In the genomic region with DNA sequence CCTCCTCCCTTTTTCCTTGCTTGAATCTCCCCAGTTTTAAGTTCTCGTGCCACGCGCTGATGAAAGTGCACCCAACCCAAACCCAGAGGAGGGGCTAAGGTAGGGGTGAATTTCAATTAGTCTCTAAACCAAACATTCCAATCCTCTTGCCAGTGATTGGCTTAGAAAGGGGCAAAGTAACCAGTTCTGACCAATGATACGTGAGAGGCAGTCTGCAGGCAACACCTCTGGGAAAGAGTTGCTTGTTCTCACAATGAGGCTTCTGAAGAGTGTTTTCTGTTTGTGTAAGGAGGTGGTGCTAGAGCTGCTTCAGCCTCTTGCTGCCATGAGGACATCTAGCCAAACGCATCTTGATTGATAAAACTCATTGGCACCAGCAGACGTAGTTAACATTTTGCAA, we compare ENCODE assay signal across 2 cellular contexts.
TF ChIP-seq lines count a peak whose summit lies in the region.

No MANE protein-coding gene starts in this region.

TF ChIP-seq in HCT116, 20 proteins besides CTCF, POLR2A, EP300 and RAD21:
- TF ChIP-seq, protein P1, sequence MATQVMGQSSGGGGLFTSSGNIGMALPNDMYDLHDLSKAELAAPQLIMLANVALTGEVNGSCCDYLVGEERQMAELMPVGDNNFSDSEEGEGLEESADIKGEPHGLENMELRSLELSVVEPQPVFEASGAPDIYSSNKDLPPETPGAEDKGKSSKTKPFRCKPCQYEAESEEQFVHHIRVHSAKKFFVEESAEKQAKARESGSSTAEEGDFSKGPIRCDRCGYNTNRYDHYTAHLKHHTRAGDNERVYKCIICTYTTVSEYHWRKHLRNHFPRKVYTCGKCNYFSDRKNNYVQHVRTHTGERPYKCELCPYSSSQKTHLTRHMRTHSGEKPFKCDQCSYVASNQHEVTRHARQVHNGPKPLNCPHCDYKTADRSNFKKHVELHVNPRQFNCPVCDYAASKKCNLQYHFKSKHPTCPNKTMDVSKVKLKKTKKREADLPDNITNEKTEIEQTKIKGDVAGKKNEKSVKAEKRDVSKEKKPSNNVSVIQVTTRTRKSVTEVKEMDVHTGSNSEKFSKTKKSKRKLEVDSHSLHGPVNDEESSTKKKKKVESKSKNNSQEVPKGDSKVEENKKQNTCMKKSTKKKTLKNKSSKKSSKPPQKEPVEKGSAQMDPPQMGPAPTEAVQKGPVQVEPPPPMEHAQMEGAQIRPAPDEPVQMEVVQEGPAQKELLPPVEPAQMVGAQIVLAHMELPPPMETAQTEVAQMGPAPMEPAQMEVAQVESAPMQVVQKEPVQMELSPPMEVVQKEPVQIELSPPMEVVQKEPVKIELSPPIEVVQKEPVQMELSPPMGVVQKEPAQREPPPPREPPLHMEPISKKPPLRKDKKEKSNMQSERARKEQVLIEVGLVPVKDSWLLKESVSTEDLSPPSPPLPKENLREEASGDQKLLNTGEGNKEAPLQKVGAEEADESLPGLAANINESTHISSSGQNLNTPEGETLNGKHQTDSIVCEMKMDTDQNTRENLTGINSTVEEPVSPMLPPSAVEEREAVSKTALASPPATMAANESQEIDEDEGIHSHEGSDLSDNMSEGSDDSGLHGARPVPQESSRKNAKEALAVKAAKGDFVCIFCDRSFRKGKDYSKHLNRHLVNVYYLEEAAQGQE (IDR thresholded peaks at IDR 0.05; ENCODE audit: low read depth): no peak
- TF ChIP-seq FOSL1 (IDR thresholded peaks at IDR 0.05; ENCODE audit: low read depth) (no peak), ELF1 (IDR thresholded peaks at IDR 0.05; ENCODE audit: borderline replicate concordance, low read depth) (no peak), CBX3 (IDR thresholded peaks at IDR 0.05; ENCODE audit: low read depth) (no peak), EZH2phosphoT487 (IDR thresholded peaks at IDR 0.05; ENCODE audit: borderline replicate concordance) (no peak), EGR1 (IDR thresholded peaks at IDR 0.05; ENCODE audit: low read depth) (no peak), ZFX (IDR thresholded peaks at IDR 0.05) (no peak), SRF (IDR thresholded peaks at IDR 0.05; ENCODE audit: low read depth) (no peak), EZH2 (IDR thresholded peaks at IDR 0.05) (no peak), SIN3A (IDR thresholded peaks at IDR 0.05; ENCODE audit: low read depth) (no peak)
- TF ChIP-seq, protein P2, sequence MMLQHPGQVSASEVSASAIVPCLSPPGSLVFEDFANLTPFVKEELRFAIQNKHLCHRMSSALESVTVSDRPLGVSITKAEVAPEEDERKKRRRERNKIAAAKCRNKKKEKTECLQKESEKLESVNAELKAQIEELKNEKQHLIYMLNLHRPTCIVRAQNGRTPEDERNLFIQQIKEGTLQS (IDR thresholded peaks at IDR 0.05): no peak
- TF ChIP-seq, protein P3, sequence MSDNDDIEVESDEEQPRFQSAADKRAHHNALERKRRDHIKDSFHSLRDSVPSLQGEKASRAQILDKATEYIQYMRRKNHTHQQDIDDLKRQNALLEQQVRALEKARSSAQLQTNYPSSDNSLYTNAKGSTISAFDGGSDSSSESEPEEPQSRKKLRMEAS (IDR thresholded peaks at IDR 0.05): no peak
- TF ChIP-seq, protein P4, sequence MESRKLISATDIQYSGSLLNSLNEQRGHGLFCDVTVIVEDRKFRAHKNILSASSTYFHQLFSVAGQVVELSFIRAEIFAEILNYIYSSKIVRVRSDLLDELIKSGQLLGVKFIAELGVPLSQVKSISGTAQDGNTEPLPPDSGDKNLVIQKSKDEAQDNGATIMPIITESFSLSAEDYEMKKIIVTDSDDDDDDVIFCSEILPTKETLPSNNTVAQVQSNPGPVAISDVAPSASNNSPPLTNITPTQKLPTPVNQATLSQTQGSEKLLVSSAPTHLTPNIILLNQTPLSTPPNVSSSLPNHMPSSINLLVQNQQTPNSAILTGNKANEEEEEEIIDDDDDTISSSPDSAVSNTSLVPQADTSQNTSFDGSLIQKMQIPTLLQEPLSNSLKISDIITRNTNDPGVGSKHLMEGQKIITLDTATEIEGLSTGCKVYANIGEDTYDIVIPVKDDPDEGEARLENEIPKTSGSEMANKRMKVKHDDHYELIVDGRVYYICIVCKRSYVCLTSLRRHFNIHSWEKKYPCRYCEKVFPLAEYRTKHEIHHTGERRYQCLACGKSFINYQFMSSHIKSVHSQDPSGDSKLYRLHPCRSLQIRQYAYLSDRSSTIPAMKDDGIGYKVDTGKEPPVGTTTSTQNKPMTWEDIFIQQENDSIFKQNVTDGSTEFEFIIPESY (IDR thresholded peaks at IDR 0.05; ENCODE audit: extremely low read depth, insufficient replicate concordance, low read length): no peak
TF ChIP-seq in HCT116: peak in this region for 0.

TF ChIP-seq in K562, 482 proteins besides CTCF, POLR2A, EP300 and RAD21:
- TF ChIP-seq TEAD4 (IDR thresholded peaks at IDR 0.05; ENCODE audit: low read length) (no peak), TEAD4 (CRISPR knock-in tag; IDR thresholded peaks at IDR 0.05; ENCODE audit: borderline replicate concordance) (no peak), CBX1 (IDR thresholded peaks at IDR 0.05; ENCODE audit: low read depth) (no peak), NFYB (IDR thresholded peaks at IDR 0.05; ENCODE audit: extremely low read depth, insufficient read length) (peak; percentile 32)
